Comparison of ENCODE assay signal across 16 cellular contexts in genomic region chr2:78145997-78146722, GRCh38.
"Had no signal": no experiment of that assay in that cellular context is flagged by ENCODE, and none has a peak within 500 bp of the region (broad histone marks: within the 10 kb centered on the region; RNA-seq: fewer than 3 reads in every experiment).

No MANE protein-coding gene starts in this region.

- DNase-seq: caudate nucleus; effector CD4-positive, alpha-beta T cell; endodermal cell; erythroblast; foreskin keratinocyte; head of caudate nucleus; left colon; left ventricle myocardium superior; mesendoderm; naive thymus-derived CD8-positive, alpha-beta T cell; right lobe of liver; testis had no signal

- H3K27ac ChIP-seq: coronary artery, foreskin keratinocyte, hepatocyte, pancreas, right lobe of liver, testis, tibial nerve had no signal

- H3K4me1 ChIP-seq: foreskin keratinocyte, pancreas, right lobe of liver, testis, tibial nerve had no signal

- H3K4me3 ChIP-seq: coronary artery, hepatocyte, pancreas, right lobe of liver, testis, tibial nerve had no signal

- H3K36me3 ChIP-seq: pancreas, right lobe of liver, tibial nerve had no signal

- H3K9me3 ChIP-seq: pancreas, right lobe of liver, testis, tibial nerve had no signal

- H3K27me3 ChIP-seq: foreskin keratinocyte, hepatocyte, pancreas, right lobe of liver, testis, tibial nerve had no signal

- ATAC-seq: foreskin keratinocyte; left colon; left ventricle myocardium superior; naive thymus-derived CD8-positive, alpha-beta T cell; pancreas had no signal
